In genomic region chr14:51479584-51480305, GRCh38 we compare ENCODE assay signal across 17 cellular contexts.
DNase-seq lines count a peak whose midpoint lies in the region; ATAC-seq and TF ChIP-seq lines count a peak whose summit lies in the region.
"Had no signal": no experiment of that assay in that cellular context is flagged by ENCODE, and none has a peak within 500 bp of the region (broad histone marks: within the 10 kb centered on the region; RNA-seq: fewer than 3 reads in every experiment).

No MANE protein-coding gene starts in this region.

- BruUV-seq in MCF 10A (replicated peaks; lab: Mats Ljungman, UMichigan) = no TSS peak
- no TSS peak for BruUV-seq in mammary epithelial cell (replicated peaks; lab: Mats Ljungman, UMichigan)

- H3K27ac Mint-ChIP-seq in MCF 10A (ENCODE audit: low read depth, unreplicated experiment) = no peak overlapping the region
- no peak overlapping the region for H3K27ac Mint-ChIP-seq in activated T-cell treated with anti-CD3 and anti-CD28 coated beads, Interleukin-2, amount 50 U/mL, for 72 hours
- H3K27ac Mint-ChIP-seq: activated CD4-positive, alpha-beta T cell treated with anti-CD3 and anti-CD28 coated beads for 36 hours; activated naive CD4-positive, alpha-beta T cell treated with anti-CD3 and anti-CD28 coated beads for 36 hours; HFFc6 had no signal

- H3K36me3 ChIP-seq in mammary epithelial cell (ENCODE audit: insufficient read depth, low read length) (no peaks in the 10 kb centered on the region), uterus (no peaks in the 10 kb centered on the region)
- H3K36me3 ChIP-seq: SJSA1 had no signal

- H3K27me3 Mint-ChIP-seq in MCF 10A (ENCODE audit: insufficient read depth, unreplicated experiment) = no peaks in the 10 kb centered on the region
- no peaks in the 10 kb centered on the region for H3K27me3 Mint-ChIP-seq in activated T-cell treated with anti-CD3 and anti-CD28 coated beads, Interleukin-2, amount 50 U/mL, for 72 hours (ENCODE audit: low read depth)
- H3K27me3 Mint-ChIP-seq: activated CD4-positive, alpha-beta T cell treated with anti-CD3 and anti-CD28 coated beads for 36 hours had no signal

- peaks cover 15% of the 10 kb centered on the region for H3K4me1 ChIP-seq in mammary epithelial cell (ENCODE audit: insufficient read depth, low read length)
- H3K4me1 ChIP-seq in foreskin keratinocyte = peaks cover 19% of the 10 kb centered on the region
- H3K4me1 ChIP-seq in uterus = peaks cover 0 to 2% of the 10 kb centered on the region in 2 donors
- H3K4me1 ChIP-seq: SJSA1 had no signal

- no peaks in the 10 kb centered on the region for H3K79me2 ChIP-seq in mammary epithelial cell (ENCODE audit: insufficient read depth, low read length)

- CTCF ChIA-PET in MCF 10A (lab: Yijun Ruan, JAX) = interaction anchor here (0.6 to 0.8 kb wide), 2 partner anchors 18 to 332 kb away, joined by 3 to 8 read pairs; no protein-coding TSS in a partner anchor
- CTCF ChIA-PET in mammary epithelial cell (lab: Charles Lee; ENCODE audit: low non-redundant PET) = interaction anchor here (0.7 kb wide), 1 partner anchor 275 kb away, joined by 7 read pairs; no protein-coding TSS in a partner anchor

- peak; percentile 43 for ATAC-seq in foreskin keratinocyte
- ATAC-seq in activated T-cell treated with anti-CD3 and anti-CD28 coated beads, Interleukin-2, amount 50 U/mL, for 72 hours (replicated peaks in 1 of 2) = no peak
- ATAC-seq: activated CD4-positive, alpha-beta T cell treated with anti-CD3 and anti-CD28 coated beads for 36 hours had no signal

- H2AFZ ChIP-seq in mammary epithelial cell (ENCODE audit: low read depth, low read length) = no peak overlapping the region

- 58% methylated on average over 2 of the region's 2 CpGs for WGBS in mammary epithelial cell (ENCODE audit: low coverage, missing lambda C conversion rate)

- H4K20me1 ChIP-seq in mammary epithelial cell (ENCODE audit: insufficient read depth, low read length) = no peaks in the 10 kb centered on the region

- no peaks in the 10 kb centered on the region for H3K9me3 Mint-ChIP-seq in MCF 10A (ENCODE audit: unreplicated experiment)
- peaks cover 0 to 3% of the 10 kb centered on the region in 2 donors for H3K9me3 Mint-ChIP-seq in activated T-cell treated with anti-CD3 and anti-CD28 coated beads, Interleukin-2, amount 50 U/mL, for 72 hours
- H3K9me3 Mint-ChIP-seq: activated naive CD4-positive, alpha-beta T cell treated with anti-CD3 and anti-CD28 coated beads for 36 hours; HFFc6 had no signal

- H3K27ac ChIP-seq in mammary epithelial cell (ENCODE audit: insufficient read depth, low read depth, low read length) (no peak overlapping the region), foreskin keratinocyte (no peak overlapping the region), uterus (peak overlapping the region in 1 of 2 donors; percentile 8)
- H3K27ac ChIP-seq: coronary artery, SJSA1 had no signal

- in situ Hi-C loops in mammary epithelial cell (cut with MboI; ENCODE audit: low sequenced_read_pairs in 2 of 2) = no loop called here

- TF ChIP-seq CTCF in MCF 10A (IDR thresholded peaks at IDR 0.05; ENCODE audit: unreplicated experiment) (no peak), mammary epithelial cell (conservative IDR thresholded peaks at IDR 0.05 in 1 of 2, IDR thresholded peaks at IDR 0.05 in 1 of 2; ENCODE audit: extremely low read depth in 1 of 2, insufficient read depth in 1 of 2, low read depth in 1 of 2, low read length in 2 of 2) (no peak), foreskin keratinocyte (conservative IDR thresholded peaks at IDR 0.05) (no peak), uterus (IDR thresholded peaks at IDR 0.05) (no peak)

- no peak overlapping the region for H3K4me3 Mint-ChIP-seq in MCF 10A (ENCODE audit: unreplicated experiment)
- H3K4me3 Mint-ChIP-seq in activated T-cell treated with anti-CD3 and anti-CD28 coated beads, Interleukin-2, amount 50 U/mL, for 72 hours = no peak overlapping the region
- H3K4me3 Mint-ChIP-seq: activated CD4-positive, alpha-beta T cell treated with anti-CD3 and anti-CD28 coated beads for 36 hours; activated naive CD4-positive, alpha-beta T cell treated with anti-CD3 and anti-CD28 coated beads for 36 hours; HFFc6 had no signal

- H3K4me2 ChIP-seq in mammary epithelial cell (ENCODE audit: insufficient read depth, low read depth, low read length) = no peak overlapping the region

- H3K9me3 ChIP-seq in mammary epithelial cell (replicated peaks; ENCODE audit: insufficient read depth, low read length) = no peaks in the 10 kb centered on the region
- H3K9me3 ChIP-seq in uterus = no peaks in the 10 kb centered on the region
- H3K9me3 ChIP-seq: SJSA1 had no signal

- peaks cover 2% of the 10 kb centered on the region for H3K4me1 Mint-ChIP-seq in MCF 10A (ENCODE audit: insufficient read depth, unreplicated experiment)
- no peaks in the 10 kb centered on the region for H3K4me1 Mint-ChIP-seq in activated T-cell treated with anti-CD3 and anti-CD28 coated beads, Interleukin-2, amount 50 U/mL, for 72 hours (ENCODE audit: low read depth)
- H3K4me1 Mint-ChIP-seq: activated CD4-positive, alpha-beta T cell treated with anti-CD3 and anti-CD28 coated beads for 36 hours had no signal

- no peak overlapping the region for H3K9ac ChIP-seq in mammary epithelial cell (ENCODE audit: insufficient read depth, low read length)

- no peaks in the 10 kb centered on the region for H3K27me3 ChIP-seq in mammary epithelial cell (ENCODE audit: insufficient read depth, low read length)
- H3K27me3 ChIP-seq in foreskin keratinocyte = no peaks in the 10 kb centered on the region
- H3K27me3 ChIP-seq in uterus = no peaks in the 10 kb centered on the region
- H3K27me3 ChIP-seq: SJSA1 had no signal

- intact Hi-C loops in MCF 10A (cut with micrococcal nuclease) = no loop called here
- intact Hi-C loops in mammary epithelial cell (cut with micrococcal nuclease) = no loop called here
- intact Hi-C loops in uterus (cut with DNase I; ENCODE audit: low total_unique reads) = loop anchor here (10.0 kb wide), 1 partner anchor 175 kb away; the partner anchor contains the start of gene FRMD6

- H3K4me3 ChIP-seq in mammary epithelial cell (replicated peaks in 1 of 3; ENCODE audit: insufficient read depth in 1 of 3, low read depth in 2 of 3, low read length in 3 of 3) (no peak overlapping the region), uterus (no peak overlapping the region)
- H3K4me3 ChIP-seq: coronary artery, SJSA1 had no signal

- dilution Hi-C loops in mammary epithelial cell (cut with HindIII; ENCODE audit: low sequenced_read_pairs) = no loop called here

- H3K36me3 Mint-ChIP-seq in MCF 10A (ENCODE audit: insufficient read depth, unreplicated experiment) = no peaks in the 10 kb centered on the region
- H3K36me3 Mint-ChIP-seq in activated T-cell treated with anti-CD3 and anti-CD28 coated beads, Interleukin-2, amount 50 U/mL, for 72 hours (ENCODE audit: insufficient read depth in 2 of 2) = no peaks in the 10 kb centered on the region

- DNase-seq in MCF 10A (ENCODE audit: unreplicated experiment) (peak; percentile 17), mammary epithelial cell (no peak), NCI-H460 (ENCODE audit: extremely low read depth, low read depth) (peak; percentile 40), foreskin keratinocyte (no peak), uterus (peak; percentile 60 to 62), inferior parietal cortex (ENCODE audit: extremely low spot score) (no peak)
- no peak for DNase-seq in activated T-cell treated with anti-CD3 and anti-CD28 coated beads, Interleukin-2, amount 50 U/mL, for 72 hours
- no peak for DNase-seq in activated effector memory CD4-positive, alpha-beta T cell treated with anti-CD3 and anti-CD28 coated beads, Interleukin-2, amount 50 U/mL, for 16 hours
- DNase-seq: ACHN; activated CD4-positive, alpha-beta T cell treated with anti-CD3 and anti-CD28 coated beads for 36 hours; activated naive CD4-positive, alpha-beta T cell treated with anti-CD3 and anti-CD28 coated beads for 36 hours; EL; HFFc6; NCI-H748 treated with DMSO at 0.1 percent for 48 hours; stimulated activated naive CD4-positive, alpha-beta T cell had no signal

- POLR2A ChIA-PET in MCF 10A (lab: Yijun Ruan, JAX) = interaction anchor here (0.7 to 1.8 kb wide), 9 partner anchors 8 to 82 kb away, joined by 3 to 16 read pairs (median 4); no protein-coding TSS in a partner anchor

- TF ChIP-seq POLR2A in uterus (IDR thresholded peaks at IDR 0.05) = no peak

Comparison
In these comparisons a context has a peak if more than half of its experiments do, and no peak if none do; other contexts are left out.
1. DNase-seq: peak in MCF 10A (single experiment), NCI-H460 (single experiment) and uterus (2 of 2); none in mammary epithelial cell (single experiment), foreskin keratinocyte (0 of 2), activated T-cell treated with anti-CD3 and anti-CD28 coated beads, Interleukin-2, amount 50 U/mL, for 72 hours (0 of 2), activated effector memory CD4-positive, alpha-beta T cell treated with anti-CD3 and anti-CD28 coated beads, Interleukin-2, amount 50 U/mL, for 16 hours (single experiment) and inferior parietal cortex (single experiment).